ENCODE assay signal across 25 cellular contexts in the genomic region with DNA sequence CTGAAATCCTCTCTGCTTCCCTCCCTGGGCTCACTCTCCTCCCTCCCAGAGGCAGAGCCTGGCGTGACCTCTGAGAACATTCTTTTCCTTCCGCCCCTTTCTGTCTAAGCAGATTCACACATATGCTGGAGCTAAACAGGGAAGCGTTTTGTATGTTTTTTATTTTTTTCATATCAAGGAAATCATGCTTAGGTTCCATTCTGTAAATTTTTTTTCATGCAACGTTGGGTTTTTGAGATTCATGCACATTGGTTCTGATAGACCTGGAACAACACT. TPM values are rescaled to one million over a fixed set of nuclear protein-coding genes. Genes with fewer than 3 reads are reported as not detected.
"Had no signal": no experiment of that assay in that cellular context is flagged by ENCODE, and none has a peak within 500 bp of the region (broad histone marks: within the 10 kb centered on the region; RNA-seq: fewer than 3 reads in every experiment).

No MANE protein-coding gene starts in this region.

- H3K4me1 ChIP-seq: pancreas, prostate gland, sigmoid colon had no signal

- H3K4me3 ChIP-seq: hepatocyte, pancreas, prostate gland, sigmoid colon had no signal

- H3K4me1 Mint-ChIP-seq: naive thymus-derived CD8-positive, alpha-beta T cell had no signal

- H3K9me3 ChIP-seq: pancreas, prostate gland, sigmoid colon had no signal

- DNase-seq: cerebellar nuclear complex; effector CD4-positive, alpha-beta T cell; foreskin melanocyte; head of caudate nucleus; kidney; left cardiac atrium; left ventricle myocardium superior; mammary epithelial cell; naive thymus-derived CD8-positive, alpha-beta T cell; nucleus accumbens; sigmoid colon; small intestine; stimulated activated CD4-positive, alpha-beta T cell treated with anti-CD3 and anti-CD28 coated beads, Interleukin-2, amount 100 ng/mL, for 48 hours; stimulated activated naive CD4-positive, alpha-beta T cell treated with Interleukin-2 at 50 U/mL for 16 hours; trophoblast cell had no signal

- H3K79me2 ChIP-seq: hepatocyte had no signal

- H3K9me3 Mint-ChIP-seq: dendritic cell treated with granulocyte-macrophage colony-stimulating factor and Interleukin-4, amounts not matched to agents 40 ng/mL and 50 ng/mL, for 4 days had no signal

- H3K27ac Mint-ChIP-seq: dendritic cell treated with granulocyte-macrophage colony-stimulating factor and Interleukin-4, amounts not matched to agents 40 ng/mL and 50 ng/mL, for 4 days; naive thymus-derived CD8-positive, alpha-beta T cell had no signal

- H2AFZ ChIP-seq: hepatocyte had no signal

- H3K4me2 ChIP-seq: hepatocyte had no signal

- H3K36me3 ChIP-seq: pancreas, prostate gland, sigmoid colon had no signal

- H3K27ac ChIP-seq: hepatocyte, pancreas, prostate gland, sigmoid colon had no signal

- H3K4me3 Mint-ChIP-seq: dendritic cell treated with granulocyte-macrophage colony-stimulating factor and Interleukin-4, amounts not matched to agents 40 ng/mL and 50 ng/mL, for 4 days; naive thymus-derived CD8-positive, alpha-beta T cell; neural crest cell had no signal

- H3K27me3 ChIP-seq: pancreas had no signal

- ATAC-seq: left ventricle myocardium superior; naive thymus-derived CD8-positive, alpha-beta T cell; pancreas had no signal

RNA-seq across cellular contexts. Expression of a gene that starts 20.2 kb away (rescaled TPM):
- total RNA-seq: hepatocyte; kidney; left cardiac atrium; left ventricle myocardium superior; mammary epithelial cell; mesenteric fat pad; mononuclear cell; naive thymus-derived CD8-positive, alpha-beta T cell; neural crest cell; pancreas; prostate gland; renal cortical epithelial cell; sigmoid colon; urinary bladder had no signal
- polyA plus RNA-seq: esophagus; hepatocyte; mammary epithelial cell; naive thymus-derived CD8-positive, alpha-beta T cell; sigmoid colon; small intestine; urinary bladder had no signal
